ENCODE assay signal across 40 cellular contexts in the genomic region with DNA sequence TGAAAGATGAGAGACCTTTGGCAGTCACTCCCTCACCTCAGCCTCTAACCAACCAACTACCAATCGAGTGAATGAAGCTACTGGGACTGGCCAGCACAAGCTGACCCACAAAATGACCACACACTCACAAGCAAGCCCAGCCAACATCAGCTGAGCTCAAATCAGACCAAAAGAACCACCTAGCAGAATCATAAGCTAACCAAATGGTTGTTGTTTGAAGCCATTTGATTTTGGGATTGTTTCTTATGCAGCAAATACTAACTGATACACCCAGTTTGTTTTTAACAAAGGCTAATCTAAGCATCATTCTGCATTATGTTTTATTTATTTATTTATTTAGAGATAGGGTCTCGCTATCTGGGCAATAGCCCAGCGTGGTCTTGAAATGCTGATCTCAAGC.
"Had no signal": no experiment of that assay in that cellular context is flagged by ENCODE, and none has a peak within 500 bp of the region (broad histone marks: within the 10 kb centered on the region; RNA-seq: fewer than 3 reads in every experiment).

No MANE protein-coding gene starts in this region.

- H3K9me3 Mint-ChIP-seq: activated CD4-positive, alpha-beta memory T cell treated with anti-CD3 and anti-CD28 coated beads, Interleukin-2, amount 10 ng/mL, durations not matched to agents 7 days and 5 days; central memory CD8-positive, alpha-beta T cell; T-helper 2 cell treated with Interferon-gamma antibody and Interleukin-4, amounts not matched to agents 5 μg/mL and 100 μg/mL, for 36 hours had no signal

- H3K4me3 ChIP-seq: adrenal gland, cardiac muscle cell had no signal

- H3K36me3 Mint-ChIP-seq: activated CD8-positive, alpha-beta memory T cell treated with anti-CD3 and anti-CD28 coated beads, Interleukin-2, amount 10 ng/mL, durations not matched to agents 7 days and 5 days; brain had no signal

- H3K4me1 ChIP-seq: adrenal gland had no signal

- DNase-seq: activated CD4-positive, alpha-beta memory T cell treated with anti-CD3 and anti-CD28 coated beads, Interleukin-2, amount 10 ng/mL, durations not matched to agents 7 days and 5 days; activated CD4-positive, alpha-beta T cell treated with anti-CD3 and anti-CD28 coated beads for 1 hour; activated CD4-positive, alpha-beta T cell treated with anti-CD3 and anti-CD28 coated beads for 36 hours; activated CD4-positive, alpha-beta T cell treated with anti-CD3 and anti-CD28 coated beads for 48 hours; activated CD4-positive, alpha-beta T cell treated with anti-CD3 and anti-CD28 coated beads, Interleukin-2, amount 10 ng/mL, durations not matched to agents 7 days and 5 days; activated CD4-positive, alpha-beta T cell treated with anti-CD3 and anti-CD28 coated beads, Interleukin-2, amount 50 U/mL, for 48 hours; activated CD4-positive, CD25-positive, alpha-beta regulatory T cell; activated CD8-positive, alpha-beta memory T cell treated with anti-CD3 and anti-CD28 coated beads for 24 hours; activated CD8-positive, alpha-beta memory T cell treated with anti-CD3 and anti-CD28 coated beads, Interleukin-2, amount 10 ng/mL, durations not matched to agents 7 days and 5 days; activated CD8-positive, alpha-beta memory T cell treated with anti-CD3 and anti-CD28 coated beads, Interleukin-2, amount 50 U/mL, for 48 hours; activated CD8-positive, alpha-beta T cell treated with anti-CD3 and anti-CD28 coated beads, Interleukin-2, amount 10 ng/mL, durations not matched to agents 7 days and 5 days; activated effector memory CD4-positive, alpha-beta T cell treated with anti-CD3 and anti-CD28 coated beads, Interleukin-2, amount 50 U/mL, for 16 hours; activated gamma-delta T cell treated with Interleukin-2 at 50 U/mL for 16 hours; activated naive CD4-positive, alpha-beta T cell; activated naive CD4-positive, alpha-beta T cell treated with anti-CD3 and anti-CD28 coated beads for 36 hours; activated naive CD4-positive, alpha-beta T cell treated with anti-CD3 and anti-CD28 coated beads, Interleukin-2, amount 50 U/mL, for 16 hours; activated naive CD8-positive, alpha-beta T cell treated with anti-CD3 and anti-CD28 coated beads for 36 hours; activated T-cell treated with anti-CD3 and anti-CD28 coated beads, Interleukin-2, amount 50 U/mL, for 24 hours; activated T-cell treated with anti-CD3 and anti-CD28 coated beads, Interleukin-2, amount 50 U/mL, for 72 hours; adrenal gland; amniotic stem cell; aorta; caudate nucleus; cerebellar nuclear complex; T-helper 1 cell; T-helper 2 cell; T-helper 9 cell; WERI-Rb-1 had no signal

- H3K36me3 ChIP-seq: adrenal gland, cardiac muscle cell, WERI-Rb-1 had no signal

- FAIRE-seq: bronchial epithelial cell, TTC549 had no signal

- H3K27ac ChIP-seq: adrenal gland, cardiac muscle cell, WERI-Rb-1 had no signal

- H3K9me3 ChIP-seq: adrenal gland had no signal

- H3K4me3 Mint-ChIP-seq: activated CD4-positive, alpha-beta memory T cell treated with anti-CD3 and anti-CD28 coated beads, Interleukin-2, amount 10 ng/mL, durations not matched to agents 7 days and 5 days; activated CD4-positive, alpha-beta T cell treated with anti-CD3 and anti-CD28 coated beads for 36 hours; activated CD4-positive, alpha-beta T cell treated with anti-CD3 and anti-CD28 coated beads, Interleukin-2, amount 10 ng/mL, durations not matched to agents 7 days and 5 days; activated CD8-positive, alpha-beta memory T cell treated with anti-CD3 and anti-CD28 coated beads, Interleukin-2, amount 10 ng/mL, durations not matched to agents 7 days and 5 days; activated CD8-positive, alpha-beta T cell treated with anti-CD3 and anti-CD28 coated beads, Interleukin-2, amount 10 ng/mL, durations not matched to agents 7 days and 5 days; activated naive CD4-positive, alpha-beta T cell treated with anti-CD3 and anti-CD28 coated beads for 36 hours; activated naive CD8-positive, alpha-beta T cell treated with anti-CD3 and anti-CD28 coated beads for 36 hours; activated T-cell treated with anti-CD3 and anti-CD28 coated beads, Interleukin-2, amount 50 U/mL, for 24 hours; activated T-cell treated with anti-CD3 and anti-CD28 coated beads, Interleukin-2, amount 50 U/mL, for 72 hours; activated T-helper 1 cell treated with anti-CD3 and anti-CD28 coated beads, Interleukin-12 subunit alpha, Interleukin-12 subunit beta, Interleukin-2, Interleukin-4 antibody, amounts not matched to agents 30 ng/mL and 10 ng/mL and 1 ng/mL, durations not matched to agents 14 hours and 24 hours and 36 hours; activated T-helper 17 cell treated with anti-CD3 and anti-CD28 coated beads, Interleukin-2, amount 50 U/mL, for 72 hours; brain; central memory CD8-positive, alpha-beta T cell; T-helper 1 cell treated with Interleukin-12 subunit alpha and Interleukin-12 subunit beta and Interleukin-4 antibody, amounts not matched to agents 30 μg/mL and 1 μg/mL, for 36 hours; T-helper 2 cell treated with Interferon-gamma antibody and Interleukin-4, amounts not matched to agents 5 μg/mL and 100 μg/mL, for 36 hours; WTC11 had no signal

- H3K27ac Mint-ChIP-seq: activated CD4-positive, alpha-beta memory T cell treated with anti-CD3 and anti-CD28 coated beads, Interleukin-2, amount 10 ng/mL, durations not matched to agents 7 days and 5 days; activated CD4-positive, alpha-beta T cell treated with anti-CD3 and anti-CD28 coated beads for 36 hours; activated CD4-positive, alpha-beta T cell treated with anti-CD3 and anti-CD28 coated beads, Interleukin-2, amount 10 ng/mL, durations not matched to agents 7 days and 5 days; activated CD8-positive, alpha-beta memory T cell treated with anti-CD3 and anti-CD28 coated beads, Interleukin-2, amount 10 ng/mL, durations not matched to agents 7 days and 5 days; activated CD8-positive, alpha-beta T cell treated with anti-CD3 and anti-CD28 coated beads, Interleukin-2, amount 10 ng/mL, durations not matched to agents 7 days and 5 days; activated naive CD4-positive, alpha-beta T cell treated with anti-CD3 and anti-CD28 coated beads for 36 hours; activated naive CD4-positive, alpha-beta T cell treated with anti-CD3 and anti-CD28 coated beads, Interleukin-2, amount 50 U/mL, for 72 hours; activated naive CD8-positive, alpha-beta T cell treated with anti-CD3 and anti-CD28 coated beads for 36 hours; activated T-cell treated with anti-CD3 and anti-CD28 coated beads, Interleukin-2, amount 50 U/mL, for 24 hours; activated T-cell treated with anti-CD3 and anti-CD28 coated beads, Interleukin-2, amount 50 U/mL, for 72 hours; activated T-helper 1 cell treated with anti-CD3 and anti-CD28 coated beads, Interleukin-12 subunit alpha, Interleukin-12 subunit beta, Interleukin-2, Interleukin-4 antibody, amounts not matched to agents 30 ng/mL and 10 ng/mL and 1 ng/mL, durations not matched to agents 14 hours and 24 hours and 36 hours; activated T-helper 17 cell treated with anti-CD3 and anti-CD28 coated beads, Interleukin-2, amount 50 U/mL, for 72 hours; brain; T-helper 1 cell treated with Interleukin-12 subunit alpha and Interleukin-12 subunit beta and Interleukin-4 antibody, amounts not matched to agents 30 μg/mL and 1 μg/mL, for 36 hours; T-helper 2 cell treated with Interferon-gamma antibody and Interleukin-4, amounts not matched to agents 5 μg/mL and 100 μg/mL, for 36 hours; WTC11 had no signal

- ATAC-seq: activated CD4-positive, alpha-beta T cell treated with anti-CD3 and anti-CD28 coated beads for 36 hours; activated CD4-positive, CD25-positive, alpha-beta regulatory T cell treated with anti-CD3 and anti-CD28 coated beads, Interleukin-2, amount 50 U/mL, for 24 hours; activated CD8-positive, alpha-beta memory T cell treated with anti-CD3 and anti-CD28 coated beads, Interleukin-2, amount 10 ng/mL, durations not matched to agents 7 days and 5 days; activated CD8-positive, alpha-beta T cell treated with anti-CD3 and anti-CD28 coated beads, Interleukin-2, amount 10 ng/mL, durations not matched to agents 7 days and 5 days; activated naive CD4-positive, alpha-beta T cell treated with anti-CD3 and anti-CD28 coated beads, Interleukin-2, amount 50 U/mL, for 72 hours; activated T-cell treated with anti-CD3 and anti-CD28 coated beads, Interleukin-2, amount 50 U/mL, for 72 hours; activated T-helper 17 cell treated with anti-CD3 and anti-CD28 coated beads, Interleukin-2, amount 50 U/mL, for 72 hours; WTC11 had no signal

- H3K4me1 Mint-ChIP-seq: activated CD4-positive, alpha-beta memory T cell treated with anti-CD3 and anti-CD28 coated beads, Interleukin-2, amount 10 ng/mL, durations not matched to agents 7 days and 5 days; brain; central memory CD8-positive, alpha-beta T cell had no signal
